Comparison of ENCODE assay signal across 19 cellular contexts in the genomic region with DNA sequence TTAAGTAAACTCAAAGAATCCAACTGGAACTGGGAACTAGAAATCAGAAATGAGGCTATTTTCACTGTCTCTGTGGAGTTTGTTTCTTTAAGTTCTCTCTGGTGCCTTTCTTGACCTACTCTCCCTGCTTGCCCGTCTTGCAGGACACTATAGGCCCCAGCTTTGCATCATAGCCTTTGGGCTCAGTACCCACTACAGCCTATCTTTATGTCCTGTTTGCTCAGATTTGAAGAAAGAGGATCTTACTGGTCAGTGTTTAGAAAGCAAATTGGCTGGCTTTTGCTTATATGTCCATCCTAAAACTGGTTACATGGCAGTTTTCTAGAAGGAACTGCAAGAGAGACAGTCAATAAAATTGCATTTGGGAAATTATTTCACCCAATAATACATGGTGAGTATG.
"Had no signal": no experiment of that assay in that cellular context is flagged by ENCODE, and none has a peak within 500 bp of the region (broad histone marks: within the 10 kb centered on the region; RNA-seq: fewer than 3 reads in every experiment).

No MANE protein-coding gene starts in this region.

- H3K36me3 Mint-ChIP-seq: brain, memory B cell had no signal

- H3K4me2 ChIP-seq: smooth muscle cell had no signal

- H3K9me3 ChIP-seq: colonic mucosa, SJSA1, tibial artery had no signal

- H3K9me3 Mint-ChIP-seq: activated CD8-positive, alpha-beta T cell treated with anti-CD3 and anti-CD28 coated beads for 36 hours; activated naive CD4-positive, alpha-beta T cell treated with anti-CD3 and anti-CD28 coated beads, Interleukin-2, amount 10 ng/mL, durations not matched to agents 7 days and 5 days; activated naive CD8-positive, alpha-beta T cell treated with anti-CD3 and anti-CD28 coated beads, Interleukin-2, amount 50 U/mL, for 24 hours; stimulated activated effector memory CD8-positive, alpha-beta T cell treated with anti-CD3 and anti-CD28 coated beads, Interleukin-12 subunit alpha, Interleukin-12 subunit beta, amount 100 ng/mL, for 72 hours had no signal

- H3K27ac ChIP-seq: colonic mucosa, SJSA1, tibial artery had no signal

- H3K36me3 ChIP-seq: colonic mucosa, SJSA1, tibial artery had no signal

- H3K27me3 Mint-ChIP-seq: activated CD8-positive, alpha-beta T cell treated with anti-CD3 and anti-CD28 coated beads for 36 hours; activated naive CD4-positive, alpha-beta T cell treated with anti-CD3 and anti-CD28 coated beads, Interleukin-2, amount 10 ng/mL, durations not matched to agents 7 days and 5 days; activated naive CD8-positive, alpha-beta T cell treated with anti-CD3 and anti-CD28 coated beads, Interleukin-2, amount 50 U/mL, for 24 hours; activated T-cell treated with anti-CD3 and anti-CD28 coated beads, Interleukin-2, amount 50 U/mL, for 24 hours; brain; memory B cell had no signal

- H3K27me3 ChIP-seq: colonic mucosa, SJSA1, tibial artery had no signal

- H3K4me3 ChIP-seq: colonic mucosa, SJSA1, smooth muscle cell, tibial artery had no signal

- H3K27ac Mint-ChIP-seq: activated CD8-positive, alpha-beta T cell treated with anti-CD3 and anti-CD28 coated beads for 36 hours; activated naive CD4-positive, alpha-beta T cell treated with anti-CD3 and anti-CD28 coated beads, Interleukin-2, amount 10 ng/mL, durations not matched to agents 7 days and 5 days; activated naive CD8-positive, alpha-beta T cell treated with anti-CD3 and anti-CD28 coated beads, Interleukin-2, amount 50 U/mL, for 24 hours; activated T-cell treated with anti-CD3 and anti-CD28 coated beads, Interleukin-2, amount 50 U/mL, for 24 hours; memory B cell; naive thymus-derived CD4-positive, alpha-beta T cell; stimulated activated effector memory CD8-positive, alpha-beta T cell treated with anti-CD3 and anti-CD28 coated beads, Interleukin-12 subunit alpha, Interleukin-12 subunit beta, amount 100 ng/mL, for 72 hours had no signal

- DNase-seq: activated CD8-positive, alpha-beta T cell treated with anti-CD3 and anti-CD28 coated beads for 36 hours; activated naive CD4-positive, alpha-beta T cell treated with anti-CD3 and anti-CD28 coated beads, Interleukin-2, amount 10 ng/mL, durations not matched to agents 7 days and 5 days; activated naive CD8-positive, alpha-beta T cell treated with anti-CD3 and anti-CD28 coated beads, Interleukin-2, amount 50 U/mL, for 24 hours; activated T-cell treated with anti-CD3 and anti-CD28 coated beads, Interleukin-2, amount 50 U/mL, for 24 hours; anterior cingulate cortex; central memory CD4-positive, alpha-beta T cell; colonic mucosa; foreskin melanocyte; kidney; naive thymus-derived CD4-positive, alpha-beta T cell; occipital lobe; stimulated activated CD4-positive, alpha-beta T cell treated with anti-CD3 and anti-CD28 coated beads, Interleukin-4, amount 100 ng/mL, for 24 hours; SW 1271; tibial artery had no signal

- ATAC-seq: activated CD8-positive, alpha-beta T cell treated with anti-CD3 and anti-CD28 coated beads for 36 hours; activated naive CD8-positive, alpha-beta T cell treated with anti-CD3 and anti-CD28 coated beads, Interleukin-2, amount 50 U/mL, for 24 hours; naive thymus-derived CD4-positive, alpha-beta T cell; stimulated activated effector memory CD8-positive, alpha-beta T cell treated with anti-CD3 and anti-CD28 coated beads, Interleukin-12 subunit alpha, Interleukin-12 subunit beta, amount 100 ng/mL, for 72 hours had no signal

- H3K4me1 ChIP-seq: colonic mucosa, SJSA1, tibial artery had no signal

- H3K4me3 Mint-ChIP-seq: activated CD8-positive, alpha-beta T cell treated with anti-CD3 and anti-CD28 coated beads for 36 hours; activated naive CD4-positive, alpha-beta T cell treated with anti-CD3 and anti-CD28 coated beads, Interleukin-2, amount 10 ng/mL, durations not matched to agents 7 days and 5 days; activated naive CD8-positive, alpha-beta T cell treated with anti-CD3 and anti-CD28 coated beads, Interleukin-2, amount 50 U/mL, for 24 hours; activated T-cell treated with anti-CD3 and anti-CD28 coated beads, Interleukin-2, amount 50 U/mL, for 24 hours; brain; memory B cell; naive thymus-derived CD4-positive, alpha-beta T cell; stimulated activated effector memory CD8-positive, alpha-beta T cell treated with anti-CD3 and anti-CD28 coated beads, Interleukin-12 subunit alpha, Interleukin-12 subunit beta, amount 100 ng/mL, for 72 hours had no signal
